ENCODE assay signal across 1 cellular context in genomic region chr19:18440936-18441803, GRCh38.
TF ChIP-seq lines count a peak whose summit lies in the region.

No MANE protein-coding gene starts in this region.

TF ChIP-seq in HepG2, 621 proteins besides CTCF, POLR2A, EP300 and RAD21 (continued from another document):
- TF ChIP-seq KDM5B (CRISPR knock-in tag; IDR thresholded peaks at IDR 0.05; ENCODE audit: borderline replicate concordance) (no peak), ZNF280D (CRISPR knock-in tag; IDR thresholded peaks at IDR 0.05) (no peak), ZNF296 (CRISPR knock-in tag; conservative IDR thresholded peaks at IDR 0.05) (no peak), PHF8 (CRISPR knock-in tag; IDR thresholded peaks at IDR 0.05) (no peak), XRCC5 (optimal IDR thresholded peaks at IDR 0.05; ENCODE audit: low read length) (no peak), ZKSCAN5 (CRISPR knock-in tag; IDR thresholded peaks at IDR 0.05) (no peak), HNRNPLL (IDR thresholded peaks at IDR 0.05; ENCODE audit: low read depth, low read length, poor library complexity, severe bottlenecking) (no peak), PHF20 (CRISPR knock-in tag; IDR thresholded peaks at IDR 0.05) (no peak), NCOA2 (CRISPR knock-in tag; IDR thresholded peaks at IDR 0.05) (no peak), ARID5B (CRISPR knock-in tag; IDR thresholded peaks at IDR 0.05) (peak; percentile 37; the same call in 1 of the 2 replicates), FOXA3 (CRISPR knock-in tag; IDR thresholded peaks at IDR 0.05) (no peak), RXRA (CRISPR knock-in tag; IDR thresholded peaks at IDR 0.05) (peak; percentile 49; the same call in 1 of the 2 replicates), ZNF430 (CRISPR knock-in tag; IDR thresholded peaks at IDR 0.05) (0 out of 2 replicates have a peak, but pooled peaks have one; percentile 19), SMAD1 (CRISPR knock-in tag; IDR thresholded peaks at IDR 0.05; ENCODE audit: borderline replicate concordance, low read depth) (no peak), HNRNPK (IDR thresholded peaks at IDR 0.05; ENCODE audit: low read depth, low read length, poor library complexity, severe bottlenecking) (no peak), STAG1 (CRISPR knock-in tag; IDR thresholded peaks at IDR 0.05) (no peak), ZNF674 (CRISPR knock-in tag; IDR thresholded peaks at IDR 0.05; ENCODE audit: low read depth) (no peak), MBD4 (IDR thresholded peaks at IDR 0.05; ENCODE audit: borderline replicate concordance, low read length) (no peak), ZNF775 (CRISPR knock-in tag; IDR thresholded peaks at IDR 0.05; ENCODE audit: borderline replicate concordance) (no peak), SRSF1 (optimal IDR thresholded peaks at IDR 0.05; ENCODE audit: low read depth, low read length) (peak; percentile 10), PAXIP1 (CRISPR knock-in tag; conservative IDR thresholded peaks at IDR 0.05) (peak; percentile 75), DPF2 (CRISPR knock-in tag; IDR thresholded peaks at IDR 0.05; ENCODE audit: borderline replicate concordance, low read depth) (no peak), JDP2 (CRISPR knock-in tag; IDR thresholded peaks at IDR 0.05; ENCODE audit: borderline replicate concordance) (no peak)
- TF ChIP-seq, protein P1, sequence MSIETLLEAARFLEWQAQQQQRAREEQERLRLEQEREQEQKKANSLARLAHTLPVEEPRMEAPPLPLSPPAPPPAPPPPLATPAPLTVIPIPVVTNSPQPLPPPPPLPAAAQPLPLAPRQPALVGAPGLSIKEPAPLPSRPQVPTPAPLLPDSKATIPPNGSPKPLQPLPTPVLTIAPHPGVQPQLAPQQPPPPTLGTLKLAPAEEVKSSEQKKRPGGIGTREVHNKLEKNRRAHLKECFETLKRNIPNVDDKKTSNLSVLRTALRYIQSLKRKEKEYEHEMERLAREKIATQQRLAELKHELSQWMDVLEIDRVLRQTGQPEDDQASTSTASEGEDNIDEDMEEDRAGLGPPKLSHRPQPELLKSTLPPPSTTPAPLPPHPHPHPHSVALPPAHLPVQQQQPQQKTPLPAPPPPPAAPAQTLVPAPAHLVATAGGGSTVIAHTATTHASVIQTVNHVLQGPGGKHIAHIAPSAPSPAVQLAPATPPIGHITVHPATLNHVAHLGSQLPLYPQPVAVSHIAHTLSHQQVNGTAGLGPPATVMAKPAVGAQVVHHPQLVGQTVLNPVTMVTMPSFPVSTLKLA (IDR thresholded peaks at IDR 0.05) = no peak
- TF ChIP-seq, protein P2, sequence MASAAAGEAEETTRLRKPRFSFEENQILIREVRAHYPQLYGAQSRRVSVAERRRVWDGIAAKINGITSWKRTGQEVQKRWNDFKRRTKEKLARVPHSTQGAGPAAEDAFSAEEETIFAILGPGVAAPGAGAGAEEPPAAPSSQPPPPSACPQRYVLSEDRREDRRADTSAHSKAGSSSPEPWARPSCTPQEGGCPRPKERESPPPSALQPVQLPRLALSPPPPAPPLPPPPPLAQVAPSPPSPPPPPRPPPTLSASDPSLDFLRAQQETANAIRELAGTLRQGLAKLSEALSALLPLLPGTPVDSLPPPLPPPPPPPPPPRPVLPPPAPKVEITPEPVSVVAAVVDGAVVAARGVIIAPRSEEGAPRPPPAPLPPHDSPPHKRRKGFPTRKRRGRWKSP (CRISPR knock-in tag; IDR thresholded peaks at IDR 0.05) = 0 out of 2 replicates have a peak, but pooled peaks have one; percentile 54
- TF ChIP-seq, protein P3, sequence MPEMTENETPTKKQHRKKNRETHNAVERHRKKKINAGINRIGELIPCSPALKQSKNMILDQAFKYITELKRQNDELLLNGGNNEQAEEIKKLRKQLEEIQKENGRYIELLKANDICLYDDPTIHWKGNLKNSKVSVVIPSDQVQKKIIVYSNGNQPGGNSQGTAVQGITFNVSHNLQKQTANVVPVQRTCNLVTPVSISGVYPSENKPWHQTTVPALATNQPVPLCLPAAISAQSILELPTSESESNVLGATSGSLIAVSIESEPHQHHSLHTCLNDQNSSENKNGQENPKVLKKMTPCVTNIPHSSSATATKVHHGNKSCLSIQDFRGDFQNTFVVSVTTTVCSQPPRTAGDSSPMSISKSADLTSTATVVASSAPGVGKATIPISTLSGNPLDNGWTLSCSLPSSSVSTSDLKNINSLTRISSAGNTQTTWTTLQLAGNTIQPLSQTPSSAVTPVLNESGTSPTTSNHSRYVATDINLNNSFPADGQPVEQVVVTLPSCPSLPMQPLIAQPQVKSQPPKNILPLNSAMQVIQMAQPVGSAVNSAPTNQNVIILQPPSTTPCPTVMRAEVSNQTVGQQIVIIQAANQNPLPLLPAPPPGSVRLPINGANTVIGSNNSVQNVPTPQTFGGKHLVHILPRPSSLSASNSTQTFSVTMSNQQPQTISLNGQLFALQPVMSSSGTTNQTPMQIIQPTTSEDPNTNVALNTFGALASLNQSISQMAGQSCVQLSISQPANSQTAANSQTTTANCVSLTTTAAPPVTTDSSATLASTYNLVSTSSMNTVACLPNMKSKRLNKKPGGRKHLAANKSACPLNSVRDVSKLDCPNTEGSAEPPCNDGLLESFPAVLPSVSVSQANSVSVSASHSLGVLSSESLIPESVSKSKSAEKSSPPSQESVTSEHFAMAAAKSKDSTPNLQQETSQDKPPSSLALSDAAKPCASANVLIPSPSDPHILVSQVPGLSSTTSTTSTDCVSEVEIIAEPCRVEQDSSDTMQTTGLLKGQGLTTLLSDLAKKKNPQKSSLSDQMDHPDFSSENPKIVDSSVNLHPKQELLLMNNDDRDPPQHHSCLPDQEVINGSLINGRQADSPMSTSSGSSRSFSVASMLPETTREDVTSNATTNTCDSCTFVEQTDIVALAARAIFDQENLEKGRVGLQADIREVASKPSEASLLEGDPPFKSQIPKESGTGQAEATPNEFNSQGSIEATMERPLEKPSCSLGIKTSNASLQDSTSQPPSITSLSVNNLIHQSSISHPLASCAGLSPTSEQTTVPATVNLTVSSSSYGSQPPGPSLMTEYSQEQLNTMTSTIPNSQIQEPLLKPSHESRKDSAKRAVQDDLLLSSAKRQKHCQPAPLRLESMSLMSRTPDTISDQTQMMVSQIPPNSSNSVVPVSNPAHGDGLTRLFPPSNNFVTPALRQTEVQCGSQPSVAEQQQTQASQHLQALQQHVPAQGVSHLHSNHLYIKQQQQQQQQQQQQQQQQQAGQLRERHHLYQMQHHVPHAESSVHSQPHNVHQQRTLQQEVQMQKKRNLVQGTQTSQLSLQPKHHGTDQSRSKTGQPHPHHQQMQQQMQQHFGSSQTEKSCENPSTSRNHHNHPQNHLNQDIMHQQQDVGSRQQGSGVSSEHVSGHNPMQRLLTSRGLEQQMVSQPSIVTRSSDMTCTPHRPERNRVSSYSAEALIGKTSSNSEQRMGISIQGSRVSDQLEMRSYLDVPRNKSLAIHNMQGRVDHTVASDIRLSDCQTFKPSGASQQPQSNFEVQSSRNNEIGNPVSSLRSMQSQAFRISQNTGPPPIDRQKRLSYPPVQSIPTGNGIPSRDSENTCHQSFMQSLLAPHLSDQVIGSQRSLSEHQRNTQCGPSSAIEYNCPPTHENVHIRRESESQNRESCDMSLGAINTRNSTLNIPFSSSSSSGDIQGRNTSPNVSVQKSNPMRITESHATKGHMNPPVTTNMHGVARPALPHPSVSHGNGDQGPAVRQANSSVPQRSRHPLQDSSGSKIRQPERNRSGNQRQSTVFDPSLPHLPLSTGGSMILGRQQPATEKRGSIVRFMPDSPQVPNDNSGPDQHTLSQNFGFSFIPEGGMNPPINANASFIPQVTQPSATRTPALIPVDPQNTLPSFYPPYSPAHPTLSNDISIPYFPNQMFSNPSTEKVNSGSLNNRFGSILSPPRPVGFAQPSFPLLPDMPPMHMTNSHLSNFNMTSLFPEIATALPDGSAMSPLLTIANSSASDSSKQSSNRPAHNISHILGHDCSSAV (CRISPR knock-in tag; IDR thresholded peaks at IDR 0.05; ENCODE audit: borderline replicate concordance) = no peak
